Comparison of ENCODE assay signal across 1 cellular context in the genomic region with DNA sequence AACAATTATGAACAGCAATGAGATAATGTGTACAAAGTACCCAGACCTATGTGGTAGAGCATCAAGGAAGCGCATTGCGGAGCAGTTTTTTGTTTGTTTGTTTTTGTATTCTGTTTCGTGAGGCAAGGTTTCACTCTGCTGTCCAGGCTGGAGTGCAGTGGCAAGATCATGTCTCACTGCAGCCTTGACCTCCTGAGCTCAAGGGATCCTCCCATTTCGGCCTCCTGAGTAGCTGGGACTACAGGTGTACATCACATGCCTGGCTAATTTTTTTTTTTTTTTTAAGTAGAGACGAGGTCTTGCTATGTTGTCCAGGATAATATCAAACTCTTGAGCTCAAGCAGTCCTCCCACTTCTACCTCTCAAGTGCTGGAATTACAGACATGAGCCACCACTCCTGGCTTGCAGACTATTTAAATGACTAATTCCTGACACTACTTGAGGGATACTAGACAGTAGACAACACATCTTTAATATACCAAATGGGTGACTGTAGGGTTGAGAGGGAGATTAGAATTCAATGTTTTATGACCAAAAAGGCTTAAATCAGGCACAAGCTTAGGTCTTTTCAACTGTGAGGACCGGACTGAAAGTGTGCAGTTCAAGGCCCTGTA.
TF ChIP-seq lines count a peak whose summit lies in the region.

No MANE protein-coding gene starts in this region.

TF ChIP-seq in K562, 482 proteins besides CTCF, POLR2A, EP300 and RAD21:
- TF ChIP-seq, protein P1, sequence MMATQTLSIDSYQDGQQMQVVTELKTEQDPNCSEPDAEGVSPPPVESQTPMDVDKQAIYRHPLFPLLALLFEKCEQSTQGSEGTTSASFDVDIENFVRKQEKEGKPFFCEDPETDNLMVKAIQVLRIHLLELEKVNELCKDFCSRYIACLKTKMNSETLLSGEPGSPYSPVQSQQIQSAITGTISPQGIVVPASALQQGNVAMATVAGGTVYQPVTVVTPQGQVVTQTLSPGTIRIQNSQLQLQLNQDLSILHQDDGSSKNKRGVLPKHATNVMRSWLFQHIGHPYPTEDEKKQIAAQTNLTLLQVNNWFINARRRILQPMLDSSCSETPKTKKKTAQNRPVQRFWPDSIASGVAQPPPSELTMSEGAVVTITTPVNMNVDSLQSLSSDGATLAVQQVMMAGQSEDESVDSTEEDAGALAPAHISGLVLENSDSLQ (IDR thresholded peaks at IDR 0.05): no peak
- peak; percentile 80; the same call in 1 of the 2 replicates for TF ChIP-seq LARP7 (IDR thresholded peaks at IDR 0.05)
- TF ChIP-seq HDGF (IDR thresholded peaks at IDR 0.05): 0 out of 2 replicates have a peak, but pooled peaks have one; percentile 48
- no peak for TF ChIP-seq TEAD4 (IDR thresholded peaks at IDR 0.05; ENCODE audit: low read length)
- TF ChIP-seq TEAD4 (CRISPR knock-in tag; IDR thresholded peaks at IDR 0.05; ENCODE audit: borderline replicate concordance): no peak
- TF ChIP-seq HLTF (IDR thresholded peaks at IDR 0.05): 0 out of 2 replicates have a peak, but pooled peaks have one; percentile 47
- TF ChIP-seq, protein P2, sequence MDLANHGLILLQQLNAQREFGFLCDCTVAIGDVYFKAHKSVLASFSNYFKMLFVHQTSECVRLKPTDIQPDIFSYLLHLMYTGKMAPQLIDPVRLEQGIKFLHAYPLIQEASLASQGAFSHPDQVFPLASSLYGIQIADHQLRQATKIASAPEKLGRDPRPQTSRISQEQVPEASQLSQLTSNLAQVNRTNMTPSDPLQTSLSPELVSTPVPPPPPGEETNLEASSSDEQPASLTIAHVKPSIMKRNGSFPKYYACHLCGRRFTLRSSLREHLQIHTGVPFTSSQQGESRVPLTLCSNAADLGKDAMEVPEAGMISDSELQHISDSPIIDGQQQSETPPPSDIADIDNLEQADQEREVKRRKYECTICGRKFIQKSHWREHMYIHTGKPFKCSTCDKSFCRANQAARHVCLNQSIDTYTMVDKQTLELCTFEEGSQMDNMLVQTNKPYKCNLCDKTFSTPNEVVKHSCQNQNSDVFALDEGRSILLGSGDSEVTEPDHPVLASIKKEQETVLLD (IDR thresholded peaks at IDR 0.05): peak; percentile 60
- no peak for TF ChIP-seq HOXB6 (CRISPR knock-in tag; IDR thresholded peaks at IDR 0.05; ENCODE audit: borderline replicate concordance)
- peak; percentile 51; the same call in 1 of the 2 replicates for TF ChIP-seq ZNF121 (CRISPR knock-in tag; conservative IDR thresholded peaks at IDR 0.05)
- TF ChIP-seq ZNF232 (CRISPR knock-in tag; IDR thresholded peaks at IDR 0.05): no peak
- TF ChIP-seq HDAC1 (IDR thresholded peaks at IDR 0.05): peak in 1 of 2 experiments; percentile 30; a peak in 1 of 4 replicates
- TF ChIP-seq NR2C1 (IDR thresholded peaks at IDR 0.05): no peak
- TF ChIP-seq NR2C1 (tag; IDR thresholded peaks at IDR 0.05): no peak
- TF ChIP-seq, protein P3, sequence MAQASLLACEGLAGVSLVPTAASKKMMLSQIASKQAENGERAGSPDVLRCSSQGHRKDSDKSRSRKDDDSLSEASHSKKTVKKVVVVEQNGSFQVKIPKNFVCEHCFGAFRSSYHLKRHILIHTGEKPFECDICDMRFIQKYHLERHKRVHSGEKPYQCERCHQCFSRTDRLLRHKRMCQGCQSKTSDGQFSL (CRISPR knock-in tag; IDR thresholded peaks at IDR 0.05): no peak
- TF ChIP-seq, protein P3 (tag; IDR thresholded peaks at IDR 0.05): no peak
- no peak for TF ChIP-seq ZFPM2 (CRISPR knock-in tag; IDR thresholded peaks at IDR 0.05)
- TF ChIP-seq DMBX1 (CRISPR knock-in tag; IDR thresholded peaks at IDR 0.05; ENCODE audit: borderline replicate concordance): peak; percentile 52
- TF ChIP-seq, protein P4, sequence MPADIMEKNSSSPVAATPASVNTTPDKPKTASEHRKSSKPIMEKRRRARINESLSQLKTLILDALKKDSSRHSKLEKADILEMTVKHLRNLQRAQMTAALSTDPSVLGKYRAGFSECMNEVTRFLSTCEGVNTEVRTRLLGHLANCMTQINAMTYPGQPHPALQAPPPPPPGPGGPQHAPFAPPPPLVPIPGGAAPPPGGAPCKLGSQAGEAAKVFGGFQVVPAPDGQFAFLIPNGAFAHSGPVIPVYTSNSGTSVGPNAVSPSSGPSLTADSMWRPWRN (IDR thresholded peaks at IDR 0.05; ENCODE audit: low read depth): 0 out of 2 replicates have a peak, but pooled peaks have one; percentile 12
- TF ChIP-seq HSF4 (CRISPR knock-in tag; IDR thresholded peaks at IDR 0.05; ENCODE audit: borderline replicate concordance): peak; percentile 20; the same call in 1 of the 2 replicates
- TF ChIP-seq KDM1A (IDR thresholded peaks at IDR 0.05): peak in 1 of 2 experiments; percentile 15; a peak in 3 of 4 replicates
- TF ChIP-seq MYC (IDR thresholded peaks at IDR 0.05; ENCODE audit: low read depth, low read length): peak; percentile 26
- no peak for TF ChIP-seq MYC (CRISPR knock-in tag; IDR thresholded peaks at IDR 0.05; ENCODE audit: borderline replicate concordance, low read depth)
- TF ChIP-seq ARNT (IDR thresholded peaks at IDR 0.05): peak in 1 of 2 experiments; percentile 34; a peak in 1 of 4 replicates
- TF ChIP-seq SMARCA5 (IDR thresholded peaks at IDR 0.05): peak; percentile 63; the same call in 1 of the 2 replicates
- no peak for TF ChIP-seq SRSF7 (optimal IDR thresholded peaks at IDR 0.05; ENCODE audit: low read depth, low read length)
- peak in 1 of 2 experiments; percentile 76; a peak in 1 of 3 replicates for TF ChIP-seq CBX3 (IDR thresholded peaks at IDR 0.05; ENCODE audit: borderline replicate concordance in 1 of 2, low read length in 2 of 2)
- no peak for TF ChIP-seq ZNF764 (CRISPR knock-in tag; IDR thresholded peaks at IDR 0.05; ENCODE audit: low read depth)
- 0 out of 2 replicates have a peak, but pooled peaks have one; percentile 9 for TF ChIP-seq NFATC3 (IDR thresholded peaks at IDR 0.05)
- peak; percentile 12; the same call in 1 of the 2 replicates for TF ChIP-seq MTA3 (IDR thresholded peaks at IDR 0.05; ENCODE audit: borderline replicate concordance)
- 0 out of 2 replicates have a peak, but pooled peaks have one; percentile 38 for TF ChIP-seq ZEB2 (IDR thresholded peaks at IDR 0.05)
- no peak for TF ChIP-seq PRPF4 (IDR thresholded peaks at IDR 0.05; ENCODE audit: insufficient read depth, low read depth, low read length, poor library complexity, severe bottlenecking)
- no peak for TF ChIP-seq MEF2D (tag; conservative IDR thresholded peaks at IDR 0.05; ENCODE audit: low read depth)
- peak; percentile 52; the same call in 1 of the 2 replicates for TF ChIP-seq GATAD2A (IDR thresholded peaks at IDR 0.05)
- TF ChIP-seq, protein P5, sequence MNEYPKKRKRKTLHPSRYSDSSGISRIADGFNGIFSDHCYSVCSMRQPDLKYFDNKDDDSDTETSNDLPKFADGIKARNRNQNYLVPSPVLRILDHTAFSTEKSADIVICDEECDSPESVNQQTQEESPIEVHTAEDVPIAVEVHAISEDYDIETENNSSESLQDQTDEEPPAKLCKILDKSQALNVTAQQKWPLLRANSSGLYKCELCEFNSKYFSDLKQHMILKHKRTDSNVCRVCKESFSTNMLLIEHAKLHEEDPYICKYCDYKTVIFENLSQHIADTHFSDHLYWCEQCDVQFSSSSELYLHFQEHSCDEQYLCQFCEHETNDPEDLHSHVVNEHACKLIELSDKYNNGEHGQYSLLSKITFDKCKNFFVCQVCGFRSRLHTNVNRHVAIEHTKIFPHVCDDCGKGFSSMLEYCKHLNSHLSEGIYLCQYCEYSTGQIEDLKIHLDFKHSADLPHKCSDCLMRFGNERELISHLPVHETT (CRISPR knock-in tag; conservative IDR thresholded peaks at IDR 0.05 in 1 of 2, IDR thresholded peaks at IDR 0.05 in 1 of 2): 0 out of 4 replicates have a peak, but pooled peaks of 1 of the 2 experiments have one; percentile 12
- no peak for TF ChIP-seq ZKSCAN3 (CRISPR knock-in tag; IDR thresholded peaks at IDR 0.05)
- 0 out of 2 replicates have a peak, but pooled peaks have one; percentile 35 for TF ChIP-seq ZNF384 (IDR thresholded peaks at IDR 0.05; ENCODE audit: low read depth, low read length)
- TF ChIP-seq GTF2E2 (tag; IDR thresholded peaks at IDR 0.05): no peak
- TF ChIP-seq FOXM1 (IDR thresholded peaks at IDR 0.05; ENCODE audit: low read depth): peak; percentile 24; the same call in 1 of the 2 replicates
- no peak for TF ChIP-seq FOXM1 (CRISPR knock-in tag; IDR thresholded peaks at IDR 0.05; ENCODE audit: low read depth)
- TF ChIP-seq, protein P6, sequence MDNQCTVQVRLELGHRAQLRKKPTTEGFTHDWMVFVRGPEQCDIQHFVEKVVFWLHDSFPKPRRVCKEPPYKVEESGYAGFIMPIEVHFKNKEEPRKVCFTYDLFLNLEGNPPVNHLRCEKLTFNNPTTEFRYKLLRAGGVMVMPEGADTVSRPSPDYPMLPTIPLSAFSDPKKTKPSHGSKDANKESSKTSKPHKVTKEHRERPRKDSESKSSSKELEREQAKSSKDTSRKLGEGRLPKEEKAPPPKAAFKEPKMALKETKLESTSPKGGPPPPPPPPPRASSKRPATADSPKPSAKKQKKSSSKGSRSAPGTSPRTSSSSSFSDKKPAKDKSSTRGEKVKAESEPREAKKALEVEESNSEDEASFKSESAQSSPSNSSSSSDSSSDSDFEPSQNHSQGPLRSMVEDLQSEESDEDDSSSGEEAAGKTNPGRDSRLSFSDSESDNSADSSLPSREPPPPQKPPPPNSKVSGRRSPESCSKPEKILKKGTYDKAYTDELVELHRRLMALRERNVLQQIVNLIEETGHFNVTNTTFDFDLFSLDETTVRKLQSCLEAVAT (IDR thresholded peaks at IDR 0.05): peak; percentile 46 to 76; a peak in 2 of 4 replicates
- peak; percentile 63 for TF ChIP-seq BCOR (IDR thresholded peaks at IDR 0.05)
- peak; percentile 38; the same call in 1 of the 2 replicates for TF ChIP-seq HDAC2 (IDR thresholded peaks at IDR 0.05)
- 0 out of 4 replicates have a peak, but pooled peaks of 1 of the 2 experiments have one; percentile 4 for TF ChIP-seq RCOR1 (IDR thresholded peaks at IDR 0.05; ENCODE audit: borderline replicate concordance in 1 of 2, low read depth in 2 of 2, low read length in 2 of 2)
- TF ChIP-seq, protein P7, sequence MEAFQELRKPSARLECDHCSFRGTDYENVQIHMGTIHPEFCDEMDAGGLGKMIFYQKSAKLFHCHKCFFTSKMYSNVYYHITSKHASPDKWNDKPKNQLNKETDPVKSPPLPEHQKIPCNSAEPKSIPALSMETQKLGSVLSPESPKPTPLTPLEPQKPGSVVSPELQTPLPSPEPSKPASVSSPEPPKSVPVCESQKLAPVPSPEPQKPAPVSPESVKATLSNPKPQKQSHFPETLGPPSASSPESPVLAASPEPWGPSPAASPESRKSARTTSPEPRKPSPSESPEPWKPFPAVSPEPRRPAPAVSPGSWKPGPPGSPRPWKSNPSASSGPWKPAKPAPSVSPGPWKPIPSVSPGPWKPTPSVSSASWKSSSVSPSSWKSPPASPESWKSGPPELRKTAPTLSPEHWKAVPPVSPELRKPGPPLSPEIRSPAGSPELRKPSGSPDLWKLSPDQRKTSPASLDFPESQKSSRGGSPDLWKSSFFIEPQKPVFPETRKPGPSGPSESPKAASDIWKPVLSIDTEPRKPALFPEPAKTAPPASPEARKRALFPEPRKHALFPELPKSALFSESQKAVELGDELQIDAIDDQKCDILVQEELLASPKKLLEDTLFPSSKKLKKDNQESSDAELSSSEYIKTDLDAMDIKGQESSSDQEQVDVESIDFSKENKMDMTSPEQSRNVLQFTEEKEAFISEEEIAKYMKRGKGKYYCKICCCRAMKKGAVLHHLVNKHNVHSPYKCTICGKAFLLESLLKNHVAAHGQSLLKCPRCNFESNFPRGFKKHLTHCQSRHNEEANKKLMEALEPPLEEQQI (IDR thresholded peaks at IDR 0.05): 0 out of 2 replicates have a peak, but pooled peaks have one; percentile 41
- TF ChIP-seq HMGN3 (IDR thresholded peaks at IDR 0.05; ENCODE audit: borderline replicate concordance, extremely low read depth, insufficient read length, low read depth, low read length): no peak
- TF ChIP-seq EHMT2 (IDR thresholded peaks at IDR 0.05): 0 out of 2 replicates have a peak, but pooled peaks have one; percentile 17
TF ChIP-seq in K562: peak in this region for 27.
